18 cellular contexts compared by ENCODE assay signal in the genomic region with DNA sequence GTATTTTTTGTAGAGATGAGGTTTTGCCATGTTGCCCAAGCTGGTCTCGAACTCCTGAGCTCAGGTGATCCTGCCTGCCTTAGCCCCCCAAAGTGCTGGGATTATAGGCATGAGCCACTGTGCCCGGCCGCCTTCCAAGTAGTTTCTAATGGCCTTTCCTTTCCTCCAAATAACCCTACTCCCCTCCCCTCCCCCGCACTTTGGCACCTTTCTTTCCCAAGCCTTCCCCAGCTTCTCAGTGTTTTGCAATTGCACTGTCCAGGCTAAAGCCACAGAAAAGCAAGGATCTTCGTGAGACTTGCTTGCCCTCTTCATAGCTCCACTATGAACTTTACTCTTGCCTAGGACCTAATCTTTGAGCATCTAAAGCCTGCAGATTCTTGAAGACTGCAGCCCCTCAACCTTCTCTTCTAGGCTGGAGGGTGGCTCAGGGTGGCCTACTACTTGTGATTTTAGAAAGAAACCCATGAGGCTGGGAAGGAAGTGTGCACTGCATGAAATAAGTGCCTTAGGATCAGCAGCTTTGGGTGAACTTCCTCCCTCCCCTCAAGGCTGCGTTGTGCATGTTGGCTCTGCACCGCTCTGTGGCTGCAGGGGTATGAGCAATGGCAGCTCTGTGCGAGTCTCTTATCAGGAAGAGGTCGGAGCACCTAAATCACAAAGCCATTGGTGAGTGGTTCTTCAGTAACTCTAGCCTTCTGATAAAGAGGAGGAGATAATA.
A peak's percentile ranks its signal among the peaks of the same experiment; 100 is the strongest.
DNase-seq lines count a peak whose midpoint lies in the region; FAIRE-seq and TF ChIP-seq lines count a peak whose summit lies in the region.
"Had no signal": no experiment of that assay in that cellular context is flagged by ENCODE, and none has a peak within 500 bp of the region (broad histone marks: within the 10 kb centered on the region; RNA-seq: fewer than 3 reads in every experiment).

No MANE protein-coding gene starts in this region.

- no peak for FAIRE-seq in GM19239 (lab: Jason Lieb, UNC)
- FAIRE-seq: RCC 7860 had no signal

- H3K27ac Mint-ChIP-seq in MCF 10A (ENCODE audit: low read depth, unreplicated experiment) = no peak overlapping the region
- H3K27ac Mint-ChIP-seq: activated CD4-positive, alpha-beta memory T cell treated with anti-CD3 and anti-CD28 coated beads, Interleukin-2, amount 10 ng/mL, durations not matched to agents 7 days and 5 days; CD8-positive, alpha-beta memory T cell; memory B cell; progenitor cell of endocrine pancreas; stimulated activated memory B cell treated with anti-CD40 and anti-IgM and Interleukin-4, amounts not matched to agents 10 μg/mL and 1 μg/mL and 100 μg/mL, for 72 hours had no signal

- 69 to 72% methylated on average over 9 of the region's 9 CpGs for WGBS in GM23248 (ENCODE audit: low coverage in 1 of 2, low lambda C conversion rate in 2 of 2, missing lambda C conversion rate in 2 of 2), 2 experiments
- WGBS in spleen, 5 donors = 50 to 65% (median 53%) methylated on average over 9 of the region's 9 CpGs

- POLR2A ChIA-PET in MCF 10A (lab: Yijun Ruan, JAX) = interaction anchor here (0.7 to 2.0 kb wide), 6 partner anchors 8 to 354 kb away, joined by 3 to 8 read pairs (median 4); a partner anchor contains a TSS

- intact Hi-C loops in left ventricle myocardium inferior (cut with micrococcal nuclease) (loop anchor here (10.0 kb wide), 1 partner anchor 84 kb away; no protein-coding TSS in a partner anchor), spleen (cut with DNase I; ENCODE audit: low total_unique reads) (no loop called here), MCF 10A (cut with micrococcal nuclease) (no loop called here)

- TF ChIP-seq CTCF in left ventricle myocardium inferior (IDR thresholded peaks at IDR 0.05; ENCODE audit: borderline replicate concordance) (no peak), spleen (IDR thresholded peaks at IDR 0.05 in 8 of 11, conservative IDR thresholded peaks at IDR 0.05 in 3 of 11) (no peak), MCF 10A (IDR thresholded peaks at IDR 0.05; ENCODE audit: unreplicated experiment) (no peak)

- peaks cover 22% of the 10 kb centered on the region for H3K4me1 Mint-ChIP-seq in MCF 10A (ENCODE audit: insufficient read depth, unreplicated experiment)

- peak overlapping the region; percentile 79 for H2AFZ ChIP-seq in GM23248

- H3K4me3 ChIP-seq in GM23248 (no peak overlapping the region), left ventricle myocardium inferior (no peak overlapping the region), spleen (no peak overlapping the region)
- H3K4me3 ChIP-seq: HAP-1 had no signal

- H3K36me3 Mint-ChIP-seq in MCF 10A (ENCODE audit: insufficient read depth, unreplicated experiment) = no peaks in the 10 kb centered on the region

- BruUV-seq in MCF 10A (replicated peaks; lab: Mats Ljungman, UMichigan) = no TSS peak

- CTCF ChIA-PET in MCF 10A (lab: Yijun Ruan, JAX) = interaction anchor here (0.7 to 7.3 kb wide), 11 partner anchors 9 to 355 kb away, joined by 3 to 107 read pairs (median 4); a partner anchor contains a TSS

- H3K9me3 ChIP-seq in GM23248 (ENCODE audit: low read depth) (no peaks in the 10 kb centered on the region), left ventricle myocardium inferior (replicated peaks) (no peaks in the 10 kb centered on the region), spleen (no peaks in the 10 kb centered on the region)
- H3K9me3 ChIP-seq: HAP-1 had no signal

- H3K9ac ChIP-seq in GM23248 = peak overlapping the region; percentile 66

- DNase-seq in GM23248 = peak; percentile 22
- DNase-seq in UCSD-AML1 (lab: John Stamatoyannopoulos, UW; ENCODE audit: unreplicated experiment) = peak; percentile 47
- peak; percentile 51 for DNase-seq in left ventricle myocardium inferior
- peak; percentile 27 for DNase-seq in spleen
- DNase-seq in MCF 10A (ENCODE audit: unreplicated experiment) = no peak
- DNase-seq in GM19239 (ENCODE audit: insufficient read length, low spot score) = no peak
- no peak for DNase-seq in cerebellum (ENCODE audit: low spot score)
- DNase-seq in central memory CD4-positive, alpha-beta T cell = no peak
- DNase-seq: activated CD4-positive, alpha-beta memory T cell treated with anti-CD3 and anti-CD28 coated beads, Interleukin-2, amount 10 ng/mL, durations not matched to agents 7 days and 5 days; activated gamma-delta T cell; NCI-H1092 treated with DMSO at 0.1 percent for 48 hours; stimulated activated CD4-positive, alpha-beta T cell treated with anti-CD3 and anti-CD28 coated beads, Interleukin-2, amount 100 ng/mL, for 48 hours had no signal

- peaks cover 26% of the 10 kb centered on the region for H3F3A ChIP-seq in GM23248 (ENCODE audit: insufficient read depth)

- H3K9me3 Mint-ChIP-seq in MCF 10A (ENCODE audit: unreplicated experiment) = no peaks in the 10 kb centered on the region
- H3K9me3 Mint-ChIP-seq: activated CD4-positive, alpha-beta memory T cell treated with anti-CD3 and anti-CD28 coated beads, Interleukin-2, amount 10 ng/mL, durations not matched to agents 7 days and 5 days; CD8-positive, alpha-beta memory T cell; memory B cell; stimulated activated memory B cell treated with anti-CD40 and anti-IgM and Interleukin-4, amounts not matched to agents 10 μg/mL and 1 μg/mL and 100 μg/mL, for 72 hours had no signal

- H3K79me2 ChIP-seq in GM23248 (ENCODE audit: insufficient read depth) = no peaks in the 10 kb centered on the region

- no peaks in the 10 kb centered on the region for H3K9me2 ChIP-seq in GM23248 (ENCODE audit: insufficient read depth)

- H3K4me3 Mint-ChIP-seq in MCF 10A (ENCODE audit: unreplicated experiment) = no peak overlapping the region
- H3K4me3 Mint-ChIP-seq: activated CD4-positive, alpha-beta memory T cell treated with anti-CD3 and anti-CD28 coated beads, Interleukin-2, amount 10 ng/mL, durations not matched to agents 7 days and 5 days; memory B cell; stimulated activated memory B cell treated with anti-CD40 and anti-IgM and Interleukin-4, amounts not matched to agents 10 μg/mL and 1 μg/mL and 100 μg/mL, for 72 hours had no signal

- H3K4me1 ChIP-seq in GM23248 (ENCODE audit: insufficient read depth) (peaks cover 35% of the 10 kb centered on the region), left ventricle myocardium inferior (peaks cover 26% of the 10 kb centered on the region), spleen (peaks cover 9 to 39% (median 19%) of the 10 kb centered on the region in 6 donors)
- H3K4me1 ChIP-seq: HAP-1 had no signal

- H3K27me3 ChIP-seq in GM23248 (replicated peaks; ENCODE audit: insufficient read depth) (no peaks in the 10 kb centered on the region), left ventricle myocardium inferior (ENCODE audit: low read depth) (no peaks in the 10 kb centered on the region), spleen (replicated peaks in 1 of 7) (no peaks in the 10 kb centered on the region)

- no peak for TF ChIP-seq POLR2A in spleen (IDR thresholded peaks at IDR 0.05)

- in situ Hi-C loops in GM23248 (cut with MboI) = no loop called here

- H3K27ac ChIP-seq in GM23248 (peak overlapping the region; percentile 83), left ventricle myocardium inferior (replicated peaks) (peak overlapping the region; percentile 75), spleen (peak overlapping the region in 6 of 8 donors; percentile 29 to 68 (median 56))

- peak overlapping the region; percentile 70 for H3K4me2 ChIP-seq in GM23248 (ENCODE audit: unreplicated experiment)

- H4K20me1 ChIP-seq in GM23248 (ENCODE audit: insufficient read depth) = no peaks in the 10 kb centered on the region

- no peaks in the 10 kb centered on the region for H3K36me3 ChIP-seq in GM23248 (ENCODE audit: low read depth)
- H3K36me3 ChIP-seq in left ventricle myocardium inferior = peaks cover 4% of the 10 kb centered on the region
- H3K36me3 ChIP-seq in spleen = peaks cover 0 to 19% (median 3%) of the 10 kb centered on the region in 6 donors
- H3K36me3 ChIP-seq: HAP-1 had no signal

- no peaks in the 10 kb centered on the region for H3K27me3 Mint-ChIP-seq in MCF 10A (ENCODE audit: insufficient read depth, unreplicated experiment)
- H3K27me3 Mint-ChIP-seq: memory B cell; stimulated activated memory B cell treated with anti-CD40 and anti-IgM and Interleukin-4, amounts not matched to agents 10 μg/mL and 1 μg/mL and 100 μg/mL, for 72 hours had no signal

Comparison
In these comparisons a context has a peak if more than half of its experiments do, and no peak if none do; other contexts are left out.
1. DNase-seq: peak in GM23248 (single experiment), UCSD-AML1 (single experiment), left ventricle myocardium inferior (single experiment) and spleen (single experiment); none in MCF 10A (single experiment), GM19239 (single experiment), cerebellum (single experiment) and central memory CD4-positive, alpha-beta T cell (single experiment).
2. Peak in every context shown above with its lines, with median percentiles within 50 percentile points of each other: H3K27ac ChIP-seq.